1 cellular context compared by ENCODE assay signal in the genomic region with DNA sequence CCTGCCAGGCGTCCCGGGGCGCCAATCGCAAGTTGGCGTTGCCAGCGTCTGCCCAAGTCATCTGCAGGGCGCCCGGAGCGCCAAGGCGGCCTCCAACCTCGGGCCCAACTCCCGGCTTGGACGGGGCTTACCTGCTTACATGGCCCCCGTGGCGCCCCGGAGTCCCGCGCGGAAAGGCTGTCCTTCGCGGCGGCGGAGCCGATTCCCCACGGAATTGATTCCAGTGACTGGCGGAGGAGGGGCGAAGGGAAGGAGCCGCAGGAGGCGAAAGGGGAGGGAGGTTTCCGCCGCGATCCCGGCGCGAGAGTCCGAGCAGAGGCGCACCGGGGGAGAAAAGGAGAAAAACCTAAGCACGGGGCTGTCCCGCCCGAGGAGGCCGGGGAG.
TF ChIP-seq lines count a peak whose summit lies in the region.

No MANE protein-coding gene starts in this region.

TF ChIP-seq in SK-N-SH treated with all-trans-retinoic acid at 6 μM for 48 hours, 23 proteins besides CTCF, POLR2A, EP300 and RAD21 (continued from another document):
- TF ChIP-seq, protein P1, sequence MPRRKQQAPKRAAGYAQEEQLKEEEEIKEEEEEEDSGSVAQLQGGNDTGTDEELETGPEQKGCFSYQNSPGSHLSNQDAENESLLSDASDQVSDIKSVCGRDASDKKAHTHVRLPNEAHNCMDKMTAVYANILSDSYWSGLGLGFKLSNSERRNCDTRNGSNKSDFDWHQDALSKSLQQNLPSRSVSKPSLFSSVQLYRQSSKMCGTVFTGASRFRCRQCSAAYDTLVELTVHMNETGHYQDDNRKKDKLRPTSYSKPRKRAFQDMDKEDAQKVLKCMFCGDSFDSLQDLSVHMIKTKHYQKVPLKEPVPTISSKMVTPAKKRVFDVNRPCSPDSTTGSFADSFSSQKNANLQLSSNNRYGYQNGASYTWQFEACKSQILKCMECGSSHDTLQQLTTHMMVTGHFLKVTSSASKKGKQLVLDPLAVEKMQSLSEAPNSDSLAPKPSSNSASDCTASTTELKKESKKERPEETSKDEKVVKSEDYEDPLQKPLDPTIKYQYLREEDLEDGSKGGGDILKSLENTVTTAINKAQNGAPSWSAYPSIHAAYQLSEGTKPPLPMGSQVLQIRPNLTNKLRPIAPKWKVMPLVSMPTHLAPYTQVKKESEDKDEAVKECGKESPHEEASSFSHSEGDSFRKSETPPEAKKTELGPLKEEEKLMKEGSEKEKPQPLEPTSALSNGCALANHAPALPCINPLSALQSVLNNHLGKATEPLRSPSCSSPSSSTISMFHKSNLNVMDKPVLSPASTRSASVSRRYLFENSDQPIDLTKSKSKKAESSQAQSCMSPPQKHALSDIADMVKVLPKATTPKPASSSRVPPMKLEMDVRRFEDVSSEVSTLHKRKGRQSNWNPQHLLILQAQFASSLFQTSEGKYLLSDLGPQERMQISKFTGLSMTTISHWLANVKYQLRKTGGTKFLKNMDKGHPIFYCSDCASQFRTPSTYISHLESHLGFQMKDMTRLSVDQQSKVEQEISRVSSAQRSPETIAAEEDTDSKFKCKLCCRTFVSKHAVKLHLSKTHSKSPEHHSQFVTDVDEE (CRISPR knock-in tag; IDR thresholded peaks at IDR 0.05) = no peak
- TF ChIP-seq ZC3H10 (CRISPR knock-in tag; IDR thresholded peaks at IDR 0.05) = no peak
- TF ChIP-seq ESRRG (CRISPR knock-in tag; IDR thresholded peaks at IDR 0.05) = no peak
- TF ChIP-seq OSR1 (CRISPR knock-in tag; IDR thresholded peaks at IDR 0.05) = no peak
- no peak for TF ChIP-seq GLIS3 (CRISPR knock-in tag; IDR thresholded peaks at IDR 0.05)
- no peak for TF ChIP-seq CSDC2 (CRISPR knock-in tag; IDR thresholded peaks at IDR 0.05)
- no peak for TF ChIP-seq ZFP3 (CRISPR knock-in tag; IDR thresholded peaks at IDR 0.05)
- TF ChIP-seq ZFP30 (CRISPR knock-in tag; IDR thresholded peaks at IDR 0.05) = no peak
